In the genomic region with DNA sequence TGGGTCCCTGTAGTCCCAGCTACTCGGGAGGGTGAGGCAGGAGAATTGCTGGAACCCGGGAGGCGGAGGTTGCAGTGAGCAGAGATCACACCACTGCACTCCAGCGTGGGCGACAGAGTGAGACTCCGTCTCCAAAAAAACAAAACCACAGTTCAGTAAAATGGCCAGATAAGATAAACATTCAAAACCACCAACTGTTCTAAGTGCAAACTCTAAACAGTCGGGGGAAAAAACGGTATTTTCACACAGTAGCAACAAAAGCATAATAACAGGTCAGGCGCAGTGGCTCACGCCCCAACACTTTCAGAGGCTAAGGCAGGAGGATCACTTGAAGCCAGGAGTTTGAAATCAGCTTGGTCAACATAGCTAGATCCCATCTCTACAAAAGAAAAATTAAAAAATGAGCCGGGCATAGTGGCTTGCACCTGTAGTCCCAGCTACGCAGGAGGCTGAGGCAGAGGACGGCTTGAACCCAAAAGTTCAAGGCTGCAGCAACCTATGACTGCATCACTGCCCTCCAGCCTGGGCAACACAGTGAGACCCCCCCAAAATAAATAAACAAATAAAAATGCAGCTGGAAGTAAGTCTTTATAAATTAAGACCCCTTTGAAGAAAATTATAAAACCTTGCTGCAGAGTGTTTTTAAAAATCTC, we compare ENCODE assay signal across 16 cellular contexts. TPM values are rescaled to one million over a fixed set of nuclear protein-coding genes. Genes with fewer than 3 reads are reported as not detected.
A peak's percentile ranks its signal among the peaks of the same experiment; 100 is the strongest.
DNase-seq lines count a peak whose midpoint lies in the region; ATAC-seq and FAIRE-seq lines count a peak whose summit lies in the region.
"Had no signal": no experiment of that assay in that cellular context is flagged by ENCODE, and none has a peak within 500 bp of the region (broad histone marks: within the 10 kb centered on the region; RNA-seq: fewer than 3 reads in every experiment).

No MANE protein-coding gene starts in this region.

- no peak overlapping the region for H4K91ac ChIP-seq in mesenchymal stem cell (ENCODE audit: low read length)

- H3K9me3 Mint-ChIP-seq in activated CD4-positive, alpha-beta T cell treated with anti-CD3 and anti-CD28 coated beads for 36 hours (ENCODE audit: low read depth): no peaks in the 10 kb centered on the region
- H3K9me3 Mint-ChIP-seq in activated CD4-positive, alpha-beta memory T cell treated with anti-CD3 and anti-CD28 coated beads, Interleukin-2, amount 10 ng/mL, durations not matched to agents 7 days and 5 days: no peaks in the 10 kb centered on the region

- H3K9me3 ChIP-seq in mesenchymal stem cell (ENCODE audit: control insufficient read depth, low read length): no peaks in the 10 kb centered on the region
- H3K9me3 ChIP-seq: right lobe of liver, tibial artery had no signal

- H2BK15ac ChIP-seq in mesenchymal stem cell (ENCODE audit: low read depth, poor library complexity, severe bottlenecking): no peak overlapping the region

- intact Hi-C loops in activated CD4-positive, alpha-beta T cell treated with anti-CD3 and anti-CD28 coated beads for 36 hours (cut with DNase I, micrococcal nuclease): loop anchor here in 1 of 2 experiments (1.0 kb wide), 1 partner anchor 7 kb away; no protein-coding TSS in a partner anchor

- H3K79me1 ChIP-seq in mesenchymal stem cell (replicated peaks; ENCODE audit: low read length, poor library complexity, severe bottlenecking): peaks cover 11% of the 10 kb centered on the region

- peak; percentile 81 for FAIRE-seq in GM19239 (lab: Jason Lieb, UNC)

- H3K9ac ChIP-seq in mesenchymal stem cell (ENCODE audit: low read length): no peak overlapping the region

- H3K27ac ChIP-seq in mesenchymal stem cell (ENCODE audit: low read length, poor library complexity, severe bottlenecking): no peak overlapping the region
- H3K27ac ChIP-seq: 22Rv1, hepatocyte, right lobe of liver, tibial artery, VCaP had no signal

- no peak overlapping the region for H3K4me3 ChIP-seq in mesenchymal stem cell (ENCODE audit: insufficient read depth in 1 of 2, low read depth in 1 of 2, low read length in 2 of 2)
- H3K4me3 ChIP-seq: hepatocyte, right lobe of liver, tibial artery had no signal

- H3K4me1 ChIP-seq in mesenchymal stem cell (ENCODE audit: control insufficient read depth, insufficient read depth, low read depth, low read length): no peaks in the 10 kb centered on the region
- H3K4me1 ChIP-seq: right lobe of liver, tibial artery had no signal

- H3K36me3 Mint-ChIP-seq in activated CD4-positive, alpha-beta T cell treated with anti-CD3 and anti-CD28 coated beads for 36 hours (ENCODE audit: low read depth): peaks cover 50% of the 10 kb centered on the region
- peaks cover 58% of the 10 kb centered on the region for H3K36me3 Mint-ChIP-seq in activated CD4-positive, alpha-beta memory T cell treated with anti-CD3 and anti-CD28 coated beads, Interleukin-2, amount 10 ng/mL, durations not matched to agents 7 days and 5 days (ENCODE audit: low read depth)

- H2BK120ac ChIP-seq in mesenchymal stem cell (ENCODE audit: low read depth, low read length): no peak overlapping the region

- DNase-seq in activated CD4-positive, alpha-beta T cell treated with anti-CD3 and anti-CD28 coated beads for 36 hours: peak; percentile 63
- no peak for DNase-seq in activated CD4-positive, alpha-beta T cell treated with anti-CD3 and anti-CD28 coated beads, Interleukin-2, amount 50 U/mL, for 1 hour
- DNase-seq in GM19239 (ENCODE audit: insufficient read length, low spot score) (no peak), mesenchymal stem cell (peak; percentile 52), HPDE6-E6E7 (ENCODE audit: extremely low spot score) (no peak)
- no peak for DNase-seq in activated CD4-positive, alpha-beta memory T cell treated with anti-CD3 and anti-CD28 coated beads, Interleukin-2, amount 10 ng/mL, durations not matched to agents 7 days and 5 days
- DNase-seq: Kasumi-1, NCI-H187, right lobe of liver, SHP77 treated with DMSO at 0.1 percent for 48 hours, tibial artery had no signal

- H3K27ac Mint-ChIP-seq in activated CD4-positive, alpha-beta T cell treated with anti-CD3 and anti-CD28 coated beads for 36 hours: peak overlapping the region; percentile 73
- peak overlapping the region; percentile 97 for H3K27ac Mint-ChIP-seq in activated CD4-positive, alpha-beta memory T cell treated with anti-CD3 and anti-CD28 coated beads, Interleukin-2, amount 10 ng/mL, durations not matched to agents 7 days and 5 days

- POLR2A ChIA-PET in activated CD4-positive, alpha-beta T cell treated with anti-CD3 and anti-CD28 coated beads for 36 hours (lab: Charles Lee): interaction anchor here (1.5 kb wide), 1 partner anchor 10 kb away, joined by 5 read pairs; a partner anchor contains a TSS
- POLR2A ChIA-PET in activated CD4-positive, alpha-beta memory T cell treated with anti-CD3 and anti-CD28 coated beads, Interleukin-2, amount 10 ng/mL, durations not matched to agents 7 days and 5 days (lab: Charles Lee): interaction anchor here (1.2 to 8.4 kb wide), 4 partner anchors 10 to 430 kb away, joined by 3 to 74 read pairs (median 8); a partner anchor contains a TSS

- ATAC-seq in activated CD4-positive, alpha-beta T cell treated with anti-CD3 and anti-CD28 coated beads for 36 hours: peak; percentile 8
- ATAC-seq in GM19035 (IDR thresholded peaks at IDR 0.05; ENCODE audit: unreplicated experiment): no peak
- ATAC-seq in GM19452 (IDR thresholded peaks at IDR 0.05; ENCODE audit: unreplicated experiment): no peak
- ATAC-seq: right lobe of liver had no signal

- H3K27me3 ChIP-seq in mesenchymal stem cell (ENCODE audit: control insufficient read depth in 1 of 2, insufficient read depth in 1 of 2, low read length in 2 of 2): no peaks in the 10 kb centered on the region
- H3K27me3 ChIP-seq: hepatocyte, right lobe of liver, tibial artery had no signal

- 64% methylated on average over 13 of the region's 13 CpGs for WGBS in mesenchymal stem cell

- no peak overlapping the region for H4K8ac ChIP-seq in mesenchymal stem cell (ENCODE audit: low read length)

- no peak overlapping the region for H3K23ac ChIP-seq in mesenchymal stem cell (ENCODE audit: low read length in 2 of 2)

- no peak overlapping the region for H2AFZ ChIP-seq in mesenchymal stem cell (ENCODE audit: low read depth, low read length)
- H2AFZ ChIP-seq: hepatocyte had no signal

- no peak overlapping the region for H3K14ac ChIP-seq in mesenchymal stem cell (ENCODE audit: low read length in 2 of 2)

- H3K36me3 ChIP-seq in mesenchymal stem cell (ENCODE audit: control insufficient read depth in 1 of 2, insufficient read depth in 2 of 2, low read depth in 1 of 2, low read length in 2 of 2): peaks cover 39 to 51% of the 10 kb centered on the region in 2 experiments

- peaks cover 61% of the 10 kb centered on the region for H3K4me1 Mint-ChIP-seq in activated CD4-positive, alpha-beta T cell treated with anti-CD3 and anti-CD28 coated beads for 36 hours
- H3K4me1 Mint-ChIP-seq in activated CD4-positive, alpha-beta memory T cell treated with anti-CD3 and anti-CD28 coated beads, Interleukin-2, amount 10 ng/mL, durations not matched to agents 7 days and 5 days: peaks cover 60% of the 10 kb centered on the region

- no peak overlapping the region for H3K4ac ChIP-seq in mesenchymal stem cell (ENCODE audit: low read depth in 1 of 2, low read length in 2 of 2)

- no peak overlapping the region for H3K18ac ChIP-seq in mesenchymal stem cell (ENCODE audit: low read depth in 1 of 2, low read length in 2 of 2)

- H3K4me3 Mint-ChIP-seq in activated CD4-positive, alpha-beta T cell treated with anti-CD3 and anti-CD28 coated beads for 36 hours: peak overlapping the region; percentile 26
- H3K4me3 Mint-ChIP-seq in activated CD4-positive, alpha-beta memory T cell treated with anti-CD3 and anti-CD28 coated beads, Interleukin-2, amount 10 ng/mL, durations not matched to agents 7 days and 5 days: no peak overlapping the region

- H2BK12ac ChIP-seq in mesenchymal stem cell (ENCODE audit: low read length in 2 of 2): no peak overlapping the region

- H3K27me3 Mint-ChIP-seq in activated CD4-positive, alpha-beta T cell treated with anti-CD3 and anti-CD28 coated beads for 36 hours: no peaks in the 10 kb centered on the region
- no peaks in the 10 kb centered on the region for H3K27me3 Mint-ChIP-seq in activated CD4-positive, alpha-beta memory T cell treated with anti-CD3 and anti-CD28 coated beads, Interleukin-2, amount 10 ng/mL, durations not matched to agents 7 days and 5 days

- CTCF ChIA-PET in activated CD4-positive, alpha-beta T cell treated with anti-CD3 and anti-CD28 coated beads for 36 hours (lab: Charles Lee): interaction anchor here (0.6 to 0.9 kb wide), 2 partner anchors 25 to 46 kb away, joined by 3 to 4 read pairs; no protein-coding TSS in a partner anchor
- CTCF ChIA-PET in activated CD4-positive, alpha-beta memory T cell treated with anti-CD3 and anti-CD28 coated beads, Interleukin-2, amount 10 ng/mL, durations not matched to agents 7 days and 5 days (lab: Charles Lee): interaction anchor here (0.6 to 1.2 kb wide), 3 partner anchors 9 to 30 kb away, joined by 3 read pairs; no protein-coding TSS in a partner anchor

- no peak overlapping the region for H2AK5ac ChIP-seq in mesenchymal stem cell (ENCODE audit: low read length, severe bottlenecking)

- no peak overlapping the region for H3K4me2 ChIP-seq in mesenchymal stem cell (ENCODE audit: low read length, poor library complexity, severe bottlenecking)
- H3K4me2 ChIP-seq: hepatocyte had no signal

- H2BK5ac ChIP-seq in mesenchymal stem cell (ENCODE audit: low read depth, low read length, poor library complexity, severe bottlenecking): no peak overlapping the region

RNA-seq across cellular contexts. Expression of a gene that starts 10.8 kb away (rescaled TPM):
- 10 to 100 TPM; 21.0 to 25.2 TPM for total RNA-seq in activated CD4-positive, alpha-beta T cell treated with anti-CD3 and anti-CD28 coated beads for 36 hours
- total RNA-seq in activated CD4-positive, alpha-beta memory T cell treated with anti-CD3 and anti-CD28 coated beads, Interleukin-2, amount 10 ng/mL, durations not matched to agents 7 days and 5 days: 10 to 100 TPM; 23.8 to 25.2 TPM
- polyA plus RNA-seq in mesenchymal stem cell (2013, experiment 1 of 2): 1.4 TPM
- 1.4 TPM for polyA plus RNA-seq in mesenchymal stem cell (2013, experiment 2 of 2)

RNA-seq across cellular contexts. Expression of a gene that starts 17.0 kb away (rescaled TPM):
- 10 to 100 TPM; 69.7 to 77.5 TPM for total RNA-seq in activated CD4-positive, alpha-beta T cell treated with anti-CD3 and anti-CD28 coated beads for 36 hours
- 10 to 100 TPM; 30.8 to 31.1 TPM for total RNA-seq in activated CD4-positive, alpha-beta memory T cell treated with anti-CD3 and anti-CD28 coated beads, Interleukin-2, amount 10 ng/mL, durations not matched to agents 7 days and 5 days
- polyA plus RNA-seq in mesenchymal stem cell (2013, experiment 1 of 2): 0.35 TPM
- 0.30 TPM for polyA plus RNA-seq in mesenchymal stem cell (2013, experiment 2 of 2)
- total RNA-seq: hepatocyte had no signal
- polyA plus RNA-seq: hepatocyte had no signal

RNA-seq across cellular contexts. Expression of a gene that starts 44.3 kb away (rescaled TPM):
- 10 to 100 TPM; 43.6 to 44.3 TPM for total RNA-seq in activated CD4-positive, alpha-beta T cell treated with anti-CD3 and anti-CD28 coated beads for 36 hours
- total RNA-seq in activated CD4-positive, alpha-beta memory T cell treated with anti-CD3 and anti-CD28 coated beads, Interleukin-2, amount 10 ng/mL, durations not matched to agents 7 days and 5 days: 10 to 100 TPM; 40.4 to 41.6 TPM
- polyA plus RNA-seq in mesenchymal stem cell (2013, experiment 1 of 2): 102 TPM
- 107 TPM for polyA plus RNA-seq in mesenchymal stem cell (2013, experiment 2 of 2)

RNA-seq across cellular contexts. Expression of a gene that starts 44.6 kb away (rescaled TPM):
- 10 to 100 TPM; 12.0 to 14.6 TPM for total RNA-seq in activated CD4-positive, alpha-beta T cell treated with anti-CD3 and anti-CD28 coated beads for 36 hours
- total RNA-seq in activated CD4-positive, alpha-beta memory T cell treated with anti-CD3 and anti-CD28 coated beads, Interleukin-2, amount 10 ng/mL, durations not matched to agents 7 days and 5 days: 10 to 100 TPM; 23.2 to 25.0 TPM
- 119 TPM for polyA plus RNA-seq in mesenchymal stem cell (2013, experiment 1 of 2)
- 117 TPM for polyA plus RNA-seq in mesenchymal stem cell (2013, experiment 2 of 2)

Comparison
In these comparisons a context has a peak if more than half of its experiments do, and no peak if none do; other contexts are left out.
1. DNase-seq: peak in activated CD4-positive, alpha-beta T cell treated with anti-CD3 and anti-CD28 coated beads for 36 hours (single experiment) and mesenchymal stem cell (single experiment); none in activated CD4-positive, alpha-beta T cell treated with anti-CD3 and anti-CD28 coated beads, Interleukin-2, amount 50 U/mL, for 1 hour (single experiment), GM19239 (single experiment), activated CD4-positive, alpha-beta memory T cell treated with anti-CD3 and anti-CD28 coated beads, Interleukin-2, amount 10 ng/mL, durations not matched to agents 7 days and 5 days (single experiment) and HPDE6-E6E7 (single experiment).